ENCODE assay signal across 11 cellular contexts in genomic region chrX:44904542-44905115, GRCh38. TPM values are rescaled to one million over a fixed set of nuclear protein-coding genes. Genes with fewer than 3 reads are reported as not detected.
DNase-seq lines count a peak whose midpoint lies in the region; ATAC-seq, FAIRE-seq and TF ChIP-seq lines count a peak whose summit lies in the region.
"Had no signal": no experiment of that assay in that cellular context is flagged by ENCODE, and none has a peak within 500 bp of the region (broad histone marks: within the 10 kb centered on the region; RNA-seq: fewer than 3 reads in every experiment).

No MANE protein-coding gene starts in this region.

- WGBS in pancreas, 2 donors: 44 to 61% methylated on average over 4 of the region's 4 CpGs

- H3K9me3 ChIP-seq in OCI-LY3 (ENCODE audit: insufficient read depth, low read length) (no peaks in the 10 kb centered on the region), pancreas (no peaks in the 10 kb centered on the region)

- H3K4me3 Mint-ChIP-seq in T-helper 2 cell treated with Interferon-gamma antibody and Interleukin-4, amounts not matched to agents 5 μg/mL and 100 μg/mL, for 36 hours: no peak overlapping the region

- no peak for DNase-seq in T-helper 2 cell treated with Interferon-gamma antibody and Interleukin-4, amounts not matched to agents 5 μg/mL and 100 μg/mL, for 36 hours (ENCODE audit: low spot score)
- DNase-seq in T-helper 2 cell (no peak), fibroblast of gingiva (ENCODE audit: low read depth) (peak; percentile 4), pancreas (no peak), H4 (ENCODE audit: low spot score) (no peak), MV-4-11 (lab: John Stamatoyannopoulos, UW) (no peak)
- DNase-seq: NCI-H1417 treated with DMSO at 0.1 percent for 48 hours had no signal

- peaks cover 25% of the 10 kb centered on the region for H3K36me3 Mint-ChIP-seq in T-helper 2 cell treated with Interferon-gamma antibody and Interleukin-4, amounts not matched to agents 5 μg/mL and 100 μg/mL, for 36 hours (ENCODE audit: low read depth)

- H3K27me3 ChIP-seq in OCI-LY3 (ENCODE audit: low read depth, low read length) (no peaks in the 10 kb centered on the region), pancreas (no peaks in the 10 kb centered on the region)

- no peak overlapping the region for H3K9ac ChIP-seq in OCI-LY3 (ENCODE audit: low read length)
- H3K9ac ChIP-seq: parathyroid adenoma had no signal

- H2AFZ ChIP-seq in OCI-LY3 (ENCODE audit: low read depth, low read length): no peak overlapping the region
- H2AFZ ChIP-seq: parathyroid adenoma had no signal

- peaks cover 100% of the 10 kb centered on the region for H3K79me2 ChIP-seq in OCI-LY3 (ENCODE audit: low read length)

- H4K20me1 ChIP-seq in OCI-LY3 (ENCODE audit: insufficient read depth, low read length): peaks cover 74% of the 10 kb centered on the region

- ATAC-seq in pancreas (peak; percentile 47 to 70 (median 52)), HG02571 (IDR thresholded peaks at IDR 0.05; ENCODE audit: unreplicated experiment) (no peak)

- H3K36me3 ChIP-seq in OCI-LY3 (replicated peaks; ENCODE audit: low read depth, low read length): peaks cover under 1% of the 10 kb centered on the region
- no peaks in the 10 kb centered on the region for H3K36me3 ChIP-seq in pancreas

- no peaks in the 10 kb centered on the region for H3K27me3 Mint-ChIP-seq in T-helper 2 cell treated with Interferon-gamma antibody and Interleukin-4, amounts not matched to agents 5 μg/mL and 100 μg/mL, for 36 hours (ENCODE audit: low read depth)

- peaks cover 17% of the 10 kb centered on the region for H3K9me3 Mint-ChIP-seq in T-helper 2 cell treated with Interferon-gamma antibody and Interleukin-4, amounts not matched to agents 5 μg/mL and 100 μg/mL, for 36 hours

- no peak for TF ChIP-seq CTCF in OCI-LY3 (IDR thresholded peaks at IDR 0.05; ENCODE audit: low read depth, low read length)
- no peak for TF ChIP-seq CTCF in pancreas (IDR thresholded peaks at IDR 0.05)

- intact Hi-C loops in pancreas (cut with DNase I): no loop called here

- no peak overlapping the region for H3K4me3 ChIP-seq in OCI-LY3 (ENCODE audit: low read length)
- H3K4me3 ChIP-seq in pancreas: no peak overlapping the region

- peak overlapping the region; percentile 54 for H3K4me2 ChIP-seq in OCI-LY3 (ENCODE audit: low read length)

- FAIRE-seq in pancreas (lab: Jason Lieb, UNC): no peak
- FAIRE-seq: bronchial epithelial cell had no signal

- no peak overlapping the region for H3K27ac ChIP-seq in OCI-LY3 (ENCODE audit: low read length)
- no peak overlapping the region for H3K27ac ChIP-seq in pancreas
- H3K27ac ChIP-seq: parathyroid adenoma had no signal

- H3K4me1 ChIP-seq in OCI-LY3 (ENCODE audit: low read length) (peaks cover 34% of the 10 kb centered on the region), pancreas (peaks cover 17 to 30% (median 26%) of the 10 kb centered on the region in 3 donors)

- peak overlapping the region; percentile 31 for H3K27ac Mint-ChIP-seq in T-helper 2 cell treated with Interferon-gamma antibody and Interleukin-4, amounts not matched to agents 5 μg/mL and 100 μg/mL, for 36 hours

- H3K4me1 Mint-ChIP-seq in T-helper 2 cell treated with Interferon-gamma antibody and Interleukin-4, amounts not matched to agents 5 μg/mL and 100 μg/mL, for 36 hours (ENCODE audit: low read depth): peaks cover 25% of the 10 kb centered on the region

RNA-seq across cellular contexts. Expression of gene KDM6A, which starts 31.6 kb away (rescaled TPM):
- total RNA-seq in pancreas: 10 to 100 TPM in 5 of 6 donors, 1 to 10 TPM in 1; 8.7 to 27.5 (median 16.3) TPM
- polyA plus RNA-seq in pancreas: 10 to 100 TPM in 1 of 2 donors, 1 to 10 TPM in 1; 5.5 to 16.9 TPM
- total RNA-seq in H4 (2014; rRNA removed; shearing (Covaris generic)): 8.3 and 15.5 TPM in 2 replicates
